Comparison of ENCODE assay signal across 24 cellular contexts in the genomic region with DNA sequence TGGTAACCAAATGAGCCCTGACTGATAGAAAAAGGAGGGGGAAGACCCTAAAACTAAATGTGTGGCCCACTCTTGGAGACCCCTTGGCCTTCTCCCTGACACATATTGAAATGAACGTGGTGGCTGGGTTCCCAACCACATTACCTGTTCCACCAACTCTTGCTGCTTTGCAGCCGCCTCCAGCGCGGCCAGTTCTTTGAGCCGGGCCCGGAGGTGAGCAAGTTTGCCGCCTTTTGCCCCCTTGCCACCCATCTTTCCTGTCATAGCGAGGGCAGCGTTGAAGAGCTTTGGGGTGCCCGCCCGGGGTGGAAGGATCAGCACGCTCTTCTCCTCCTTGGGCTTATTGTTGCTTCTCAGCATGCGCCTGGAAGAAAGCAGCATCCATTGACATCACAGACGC.
"Had no signal": no experiment of that assay in that cellular context is flagged by ENCODE, and none has a peak within 500 bp of the region (broad histone marks: within the 10 kb centered on the region; RNA-seq: fewer than 3 reads in every experiment).

No MANE protein-coding gene starts in this region.

- H3K9me3 Mint-ChIP-seq: naive thymus-derived CD8-positive, alpha-beta T cell; nephron; neural crest cell; stimulated activated memory B cell treated with anti-CD40 and anti-IgM and Interleukin-4, amounts not matched to agents 10 μg/mL and 1 μg/mL and 100 μg/mL, for 72 hours; stimulated activated naive CD8-positive, alpha-beta T cell treated with anti-CD3 and anti-CD28 coated beads, Interleukin-15, amount 100 ng/mL, for 72 hours; type B pancreatic cell had no signal

- DNase-seq: heart right ventricle; kidney glomerular epithelial cell; left cardiac atrium; left ventricle myocardium superior; lower lobe of right lung; mammary epithelial cell; mesenchymal stem cell; nucleus accumbens; stimulated activated CD4-positive, alpha-beta T cell treated with anti-CD3 and anti-CD28 coated beads, Interleukin-4, amount 100 ng/mL, for 24 hours; stimulated activated naive CD4-positive, alpha-beta T cell treated with Interleukin-2 at 50 U/mL for 16 hours; stimulated activated naive CD8-positive, alpha-beta T cell treated with anti-CD3 and anti-CD28 coated beads, Interleukin-15, amount 100 ng/mL, for 72 hours; substantia nigra; uterus had no signal

- H3K36me3 ChIP-seq: heart right ventricle, lower lobe of right lung, right atrium auricular region, tibial nerve, uterus had no signal

- H3K4me3 ChIP-seq: heart right ventricle, hepatocyte, lower lobe of right lung, right atrium auricular region, skin epidermis, tibial nerve, uterus had no signal

- ATAC-seq: heart right ventricle; left cardiac atrium; left lobe of liver; left ventricle myocardium superior; lower lobe of right lung; naive thymus-derived CD8-positive, alpha-beta T cell; sciatic nerve; stimulated activated memory B cell treated with anti-CD40 and anti-IgM and Interleukin-4, amounts not matched to agents 10 μg/mL and 1 μg/mL and 100 μg/mL, for 72 hours; stimulated activated naive CD8-positive, alpha-beta T cell treated with anti-CD3 and anti-CD28 coated beads, Interleukin-15, amount 100 ng/mL, for 72 hours had no signal

- H3K4me3 Mint-ChIP-seq: naive thymus-derived CD8-positive, alpha-beta T cell; nephron; neural crest cell; stimulated activated memory B cell treated with anti-CD40 and anti-IgM and Interleukin-4, amounts not matched to agents 10 μg/mL and 1 μg/mL and 100 μg/mL, for 72 hours; stimulated activated naive CD8-positive, alpha-beta T cell treated with anti-CD3 and anti-CD28 coated beads, Interleukin-15, amount 100 ng/mL, for 72 hours; type B pancreatic cell had no signal

- H3K27ac Mint-ChIP-seq: naive thymus-derived CD8-positive, alpha-beta T cell; nephron; stimulated activated memory B cell treated with anti-CD40 and anti-IgM and Interleukin-4, amounts not matched to agents 10 μg/mL and 1 μg/mL and 100 μg/mL, for 72 hours; type B pancreatic cell had no signal

- H3K36me3 Mint-ChIP-seq: stimulated activated memory B cell treated with anti-CD40 and anti-IgM and Interleukin-4, amounts not matched to agents 10 μg/mL and 1 μg/mL and 100 μg/mL, for 72 hours; type B pancreatic cell had no signal
